Comparison of ENCODE assay signal across 8 cellular contexts in the genomic region with DNA sequence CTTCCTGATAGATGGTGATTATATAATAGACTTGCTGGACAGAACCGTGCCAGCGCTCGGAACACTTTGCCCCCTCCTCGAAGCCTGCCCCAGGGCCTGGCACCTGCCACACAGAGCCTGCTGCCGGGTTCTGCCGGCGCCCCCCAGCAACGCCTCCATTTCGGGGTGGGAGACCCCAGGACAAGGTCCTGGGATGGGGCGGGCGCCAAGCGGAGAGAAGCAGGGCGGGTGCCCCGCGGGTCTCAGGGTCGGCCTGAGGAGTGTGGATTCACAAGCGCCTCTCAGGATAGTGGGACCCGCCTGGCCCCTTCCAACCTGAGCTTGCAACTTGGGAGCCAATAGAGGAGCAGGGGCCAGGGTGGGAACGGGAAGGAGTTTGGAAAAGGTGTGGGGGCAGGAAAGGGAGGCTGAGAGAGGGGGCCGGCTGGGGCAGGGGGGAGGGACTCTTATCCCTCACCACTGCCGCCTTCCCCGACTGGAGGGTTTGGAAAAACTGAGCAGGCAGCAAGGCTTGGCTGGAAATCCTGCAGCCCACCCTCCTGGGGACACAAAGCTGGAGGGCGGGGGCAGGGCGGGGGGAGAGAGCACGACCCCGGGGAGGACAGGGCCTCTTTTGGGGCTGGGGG. TPM values are rescaled to one million over a fixed set of nuclear protein-coding genes. Genes with fewer than 3 reads are reported as not detected.
DNase-seq lines count a peak whose midpoint lies in the region; FAIRE-seq and TF ChIP-seq lines count a peak whose summit lies in the region.

No MANE protein-coding gene starts in this region.

- DNase-seq in AG08396 (ENCODE audit: low spot score) (peak; percentile 67), NCI-H345 treated with DMSO at 0.1 percent for 48 hours (lab: John Stamatoyannopoulos, UW; ENCODE audit: unreplicated experiment) (peak; percentile 61), activated gamma-delta T cell treated with Interleukin-2 at 50 U/mL for 16 hours (peak; percentile 44), foreskin melanocyte (peak; percentile 69), occipital lobe (lab: John Stamatoyannopoulos, UW) (peak; percentile 81), GM19239 (ENCODE audit: insufficient read length, low spot score) (no peak), GOT3 (lab: John Stamatoyannopoulos, UW) (no peak)

- TF ChIP-seq CTCF in GM12875 (IDR thresholded peaks at IDR 0.05; ENCODE audit: borderline replicate concordance, insufficient read depth, low read depth, low read length), result no peak

- FAIRE-seq in GM19239 (lab: Jason Lieb, UNC), result no peak

- H3K4me3 ChIP-seq in GM12875 (ENCODE audit: low read depth, low read length), result peak overlapping the region; percentile 56

RNA-seq across cellular contexts. Expression of gene BCL9L, which starts 3.3 kb away (rescaled TPM):
- 11.5 TPM for total RNA-seq in occipital lobe

RNA-seq across cellular contexts. Expression of gene UPK2, which starts 27.1 kb away (rescaled TPM):
- total RNA-seq in occipital lobe, result not detected

RNA-seq across cellular contexts. Expression of gene FOXR1, which starts 42.6 kb away (rescaled TPM):
- 0.31 TPM for total RNA-seq in occipital lobe

RNA-seq across cellular contexts. Expression of gene CXCR5, which starts 45.3 kb away (rescaled TPM):
- not detected for total RNA-seq in occipital lobe

Comparison
In these comparisons a context has a peak if more than half of its experiments do, and no peak if none do; other contexts are left out.
1. DNase-seq: peak in AG08396 (single experiment), NCI-H345 treated with DMSO at 0.1 percent for 48 hours (single experiment), activated gamma-delta T cell treated with Interleukin-2 at 50 U/mL for 16 hours (single experiment), foreskin melanocyte (single experiment) and occipital lobe (single experiment); none in GM19239 (single experiment) and GOT3 (single experiment).